ENCODE assay signal across 21 cellular contexts in the genomic region with DNA sequence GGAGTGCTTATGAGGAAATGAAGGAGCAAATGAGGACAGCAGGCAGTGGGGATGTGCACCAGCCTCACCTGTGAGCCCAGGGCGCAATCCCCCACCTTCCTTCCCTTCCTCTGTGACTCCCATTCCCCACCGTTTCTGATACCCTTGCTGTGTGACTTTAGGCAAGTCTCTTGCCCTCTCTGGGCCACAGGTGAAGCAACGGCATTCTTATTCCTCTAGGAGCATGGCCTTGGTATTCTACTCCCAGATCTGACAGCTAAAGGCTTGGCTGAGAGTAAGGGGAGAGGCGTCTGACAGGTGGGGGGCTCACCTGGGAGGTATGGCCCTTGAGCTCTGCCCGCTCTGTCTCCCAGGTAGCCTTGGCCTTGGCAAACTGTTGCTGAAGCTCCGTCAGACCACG. TPM values are rescaled to one million over a fixed set of nuclear protein-coding genes. Genes with fewer than 3 reads are reported as not detected.
DNase-seq lines count a peak whose midpoint lies in the region; ATAC-seq, FAIRE-seq and TF ChIP-seq lines count a peak whose summit lies in the region.
"Had no signal": no experiment of that assay in that cellular context is flagged by ENCODE, and none has a peak within 500 bp of the region (broad histone marks: within the 10 kb centered on the region; RNA-seq: fewer than 3 reads in every experiment).

No MANE protein-coding gene starts in this region.

- H4K20me1 ChIP-seq in K562 (replicated peaks; ENCODE audit: control insufficient read depth, insufficient read depth, low read length): peaks cover 6% of the 10 kb centered on the region; the same call in 1 of the 2 replicates

- FAIRE-seq in HTR-8/SVneo (lab: Jason Lieb, UNC) (peak; percentile 23), K562 (lab: Jason Lieb, UNC) (no peak), H54 (lab: Jason Lieb, UNC) (no peak)
- FAIRE-seq: D721Med, GM12891 had no signal

- in situ Hi-C loops in K562 (cut with MboI): no loop called here

- peaks cover 83% of the 10 kb centered on the region for H3K36me3 ChIP-seq in K562 (ENCODE audit: control insufficient read depth, insufficient read depth, low read length)

- BruUV-seq in K562 (replicated peaks; lab: Mats Ljungman, UMichigan): no TSS peak

- H3K27ac ChIP-seq in AG04450 (ENCODE audit: low read depth, low read length): peak overlapping the region; percentile 11
- H3K27ac ChIP-seq in K562 (ENCODE audit: extremely low read depth, low read depth, low read length): no peak overlapping the region
- H3K27ac ChIP-seq in substantia nigra (ENCODE audit: low read depth, low read length, poor library complexity, severe bottlenecking): peak overlapping the region; percentile 17
- H3K27ac ChIP-seq: BLaER1 treated with 17β-estradiol and CSF1 and Interleukin-3, amounts not matched to agents 10 nM and 100 nM had no signal

- no peak overlapping the region for H2AFZ ChIP-seq in K562 (ENCODE audit: low read depth, low read length)

- ATAC-seq in K562 (no peak), GM21390 (IDR thresholded peaks at IDR 0.05; ENCODE audit: unreplicated experiment) (no peak)

- peaks cover 0 to 6% of the 10 kb centered on the region in 2 experiments; a peak in 1 of 5 replicates for H3K4me1 ChIP-seq in K562 (replicated peaks in 1 of 2; ENCODE audit: control insufficient read depth in 2 of 2, insufficient read depth in 2 of 2, low read length in 2 of 2)
- H3K4me1 ChIP-seq: BE2C had no signal

- CTCF ChIA-PET in AG04450 (lab: Charles Lee): no interaction called here
- CTCF ChIA-PET in K562 (lab: Yijun Ruan, JAX; ENCODE audit: low intra/inter-chr PET ratio): no interaction called here

- TF ChIP-seq EP300 in K562 (IDR thresholded peaks at IDR 0.05; ENCODE audit: low read length): no peak

- H3K79me2 ChIP-seq in K562 (ENCODE audit: control insufficient read depth, insufficient read depth, low read length): no peaks in the 10 kb centered on the region

- no peak for TF ChIP-seq RAD21 in K562 (CRISPR knock-in tag; conservative IDR thresholded peaks at IDR 0.05 in 1 of 2, IDR thresholded peaks at IDR 0.05 in 1 of 2)

- peaks cover 4% of the 10 kb centered on the region; the same call in 1 of the 2 replicates for H3K9me3 ChIP-seq in AG04450 (ENCODE audit: control insufficient read depth, insufficient read depth, low read length)
- no peaks in the 10 kb centered on the region for H3K9me3 ChIP-seq in K562 (replicated peaks; ENCODE audit: control insufficient read depth, insufficient read depth, low read depth, low read length)
- H3K9me3 ChIP-seq: BE2C; BLaER1 treated with 17β-estradiol and CSF1 and Interleukin-3, amounts not matched to agents 10 nM and 100 nM had no signal

- H3K4me3 ChIP-seq in AG04450 (ENCODE audit: low read depth, low read length) (no peak overlapping the region), K562 (no peak overlapping the region)
- H3K4me3 ChIP-seq: BLaER1 treated with 17β-estradiol and CSF1 and Interleukin-3, amounts not matched to agents 10 nM and 100 nM had no signal

- TF ChIP-seq POLR2A in K562 (conservative IDR thresholded peaks at IDR 0.05): no peak
- no peak for TF ChIP-seq POLR2A in H54 (IDR thresholded peaks at IDR 0.05; ENCODE audit: low read depth, low read length)

- intact Hi-C loops in K562 (cut with micrococcal nuclease): no loop called here

- no peak overlapping the region for H3K9ac ChIP-seq in K562 (ENCODE audit: insufficient read depth in 1 of 2, low read depth in 2 of 2, low read length in 2 of 2)
- H3K9ac ChIP-seq: BLaER1 treated with 17β-estradiol and CSF1 and Interleukin-3, amounts not matched to agents 10 nM and 100 nM had no signal

- H3K27me3 ChIP-seq in AG04450 (ENCODE audit: control insufficient read depth, insufficient read depth, low read length) (no peaks in the 10 kb centered on the region), K562 (ENCODE audit: control insufficient read depth in 2 of 2, insufficient read depth in 2 of 2, low read length in 2 of 2) (no peaks in the 10 kb centered on the region)
- H3K27me3 ChIP-seq: BE2C; BLaER1 treated with 17β-estradiol and CSF1 and Interleukin-3, amounts not matched to agents 10 nM and 100 nM had no signal

- H3K9me1 ChIP-seq in K562 (ENCODE audit: control insufficient read depth, insufficient read depth, low read length): peaks cover 11% of the 10 kb centered on the region

- no peak overlapping the region for H3K4me2 ChIP-seq in K562 (ENCODE audit: insufficient read depth, low read length)
- H3K4me2 ChIP-seq: BLaER1 treated with 17β-estradiol and CSF1 and Interleukin-3, amounts not matched to agents 10 nM and 100 nM had no signal

- TF ChIP-seq CTCF in AG04450 (IDR thresholded peaks at IDR 0.05; ENCODE audit: low read depth, low read length): no peak
- no peak for TF ChIP-seq CTCF in K562 (IDR thresholded peaks at IDR 0.05 in 2 of 3, conservative IDR thresholded peaks at IDR 0.05 in 1 of 3; ENCODE audit: insufficient read depth in 2 of 3, low read depth in 1 of 3, low read length in 3 of 3)

- WGBS in K562 (ENCODE audit: insufficient coverage, low coverage, missing lambda C conversion rate): 83% methylated on average over 6 of the region's 7 CpGs

- POLR2A ChIA-PET in AG04450 (lab: Yijun Ruan, JAX) (interaction anchor here (0.5 kb wide), 1 partner anchor 31 kb away, joined by 3 read pairs; no protein-coding TSS in a partner anchor), K562 (lab: Yijun Ruan, JAX) (interaction anchor here (0.7 to 2.0 kb wide), 2 partner anchors 31 to 361 kb away, joined by 3 to 4 read pairs; no protein-coding TSS in a partner anchor)

- DNase-seq in AG04450 (ENCODE audit: low read depth, low spot score): no peak
- no peak for DNase-seq in HTR-8/SVneo (ENCODE audit: insufficient read length, low spot score)
- no peak for DNase-seq in K562 (ENCODE audit: extremely low read depth in 1 of 4, low spot score in 3 of 4)
- no peak for DNase-seq in substantia nigra (lab: John Stamatoyannopoulos, UW)
- no peak for DNase-seq in OCI-M1 (lab: John Stamatoyannopoulos, UW)
- DNase-seq in H54 (ENCODE audit: insufficient read length, low spot score): no peak
- DNase-seq: AML-193; BE2C; CD4-positive, alpha-beta T cell; CD8-positive, alpha-beta memory T cell; DMS 273 treated with DMSO at 0.1 percent for 48 hours; DMS53; DMS79 treated with DMSO at 0.1 percent for 48 hours; GF-D8; GOT3; H7; HCEC 1CT had no signal

TF ChIP-seq in K562, 482 proteins besides CTCF, POLR2A, EP300 and RAD21 (continues in another document):
- TF ChIP-seq ZFP36 (IDR thresholded peaks at IDR 0.05; ENCODE audit: low read depth, low read length, partially characterized antibody): peak; percentile 89
- no peak for TF ChIP-seq THRAP3 (IDR thresholded peaks at IDR 0.05; ENCODE audit: borderline replicate concordance)
- TF ChIP-seq BCOR (IDR thresholded peaks at IDR 0.05): peak; percentile 83

RNA-seq across cellular contexts. Expression of gene DSN1, which starts 30.9 kb away (rescaled TPM):
- 6.0 and 8.7 TPM in 2 replicates for polyA plus RNA-seq in AG04450 (2011; rRNA removed)
- polyA minus RNA-seq in AG04450 (2011; rRNA and poly(A)+ RNA removed): 2.9 and 4.2 TPM in 2 replicates
- total RNA-seq in K562 (2011; cell fraction: chromatin; rRNA removed; ENCODE audit: low replicate concordance): 16.5 and 34.2 TPM in 2 replicates
- 14.5 and 17.0 TPM in 2 replicates for total RNA-seq in K562 (2011; cell fraction: nucleolus; rRNA removed)
- total RNA-seq in K562 (2011; cell fraction: nucleoplasm; rRNA removed): 20.0 and 20.1 TPM in 2 replicates
- total RNA-seq in K562 (2014; rRNA removed): 25.7 and 27.0 TPM in 2 replicates
- 35.6 and 36.9 TPM in 2 replicates for total RNA-seq in K562 (2014; rRNA removed; fragmentation: Illumina TruSeq; extraction: Trizol)
- 29.1 and 29.9 TPM in 2 replicates for total RNA-seq in K562 (2015; rRNA removed; fragmentation: Illumina TruSeq; extraction: Trizol)
- total RNA-seq in K562 (2021): 22.6 and 23.3 TPM in 2 replicates
- polyA plus RNA-seq in K562 (2011; rRNA removed): 37.3 and 45.3 TPM in 2 replicates
- polyA plus RNA-seq in K562 (2011; cell fraction: cytosol; rRNA removed): 16.9 and 22.5 TPM in 2 replicates
- 15.7 and 16.4 TPM in 2 replicates for polyA plus RNA-seq in K562 (2011; cell fraction: nucleus; rRNA removed)
- 20.8 and 32.3 TPM in 2 replicates for polyA plus RNA-seq in K562 (2012)
- polyA plus RNA-seq in K562 (2014; fragmentation: Illumina TruSeq; extraction: Trizol): 31.0 and 33.8 TPM in 2 replicates
- 10 to 100 TPM; 31.1 to 42.4 TPM for polyA plus RNA-seq in K562 (2014; fragmentation: Nextera tagmentation; extraction: Ambion mirVana)
- 30.3 and 30.5 TPM in 2 replicates for polyA plus RNA-seq in K562 (2014; rRNA removed)
- polyA minus RNA-seq in K562 (2011; rRNA and poly(A)+ RNA removed): 26.9 and 27.8 TPM in 2 replicates
- polyA minus RNA-seq in K562 (2011; cell fraction: cytosol; rRNA and poly(A)+ RNA removed): 10.3 and 12.1 TPM in 2 replicates
- 12.5 and 13.2 TPM in 2 replicates for polyA minus RNA-seq in K562 (2011; cell fraction: nucleus; rRNA and poly(A)+ RNA removed)

RNA-seq across cellular contexts. Expression of gene NDRG3, which starts 58.5 kb away (rescaled TPM):
- polyA plus RNA-seq in AG04450 (2011; rRNA removed) (39.5 and 39.8 TPM in 2 replicates), K562 (2011; rRNA removed) (25.0 and 27.6 TPM in 2 replicates), K562 (2014; fragmentation: Illumina TruSeq; extraction: Trizol) (32.1 and 39.4 TPM in 2 replicates), K562 (2014; fragmentation: Nextera tagmentation; extraction: Ambion mirVana) (10 to 100 TPM; 15.2 to 23.8 TPM), K562 (2014; rRNA removed) (14.6 and 19.0 TPM in 2 replicates)
- polyA minus RNA-seq in AG04450 (2011; rRNA and poly(A)+ RNA removed): 38.2 and 41.4 TPM in 2 replicates
- 20.4 and 24.9 TPM in 2 replicates for total RNA-seq in K562 (2011; cell fraction: chromatin; rRNA removed; ENCODE audit: low replicate concordance)
- total RNA-seq in K562 (2011; cell fraction: nucleolus; rRNA removed): 8.9 and 9.0 TPM in 2 replicates
- 13.2 and 20.0 TPM in 2 replicates for total RNA-seq in K562 (2011; cell fraction: nucleoplasm; rRNA removed)
- total RNA-seq in K562 (2014; rRNA removed) (14.9 and 20.8 TPM in 2 replicates), K562 (2014; rRNA removed; fragmentation: Illumina TruSeq; extraction: Trizol) (26.6 and 28.3 TPM in 2 replicates), K562 (2015; rRNA removed; fragmentation: Illumina TruSeq; extraction: Trizol) (23.0 and 24.4 TPM in 2 replicates), K562 (2021) (24.5 and 25.6 TPM in 2 replicates)
- polyA plus RNA-seq in K562 (2011; cell fraction: cytosol; rRNA removed): 23.3 and 24.8 TPM in 2 replicates
- polyA plus RNA-seq in K562 (2011; cell fraction: nucleus; rRNA removed): 20.6 and 24.7 TPM in 2 replicates
- polyA plus RNA-seq in K562 (2012): 22.5 and 24.6 TPM in 2 replicates
- polyA minus RNA-seq in K562 (2011; rRNA and poly(A)+ RNA removed): 18.8 and 25.3 TPM in 2 replicates
- 19.8 and 26.8 TPM in 2 replicates for polyA minus RNA-seq in K562 (2011; cell fraction: cytosol; rRNA and poly(A)+ RNA removed)
- polyA minus RNA-seq in K562 (2011; cell fraction: nucleus; rRNA and poly(A)+ RNA removed): 2.8 and 6.2 TPM in 2 replicates
